ENCODE assay signal across 8 cellular contexts in the genomic region with DNA sequence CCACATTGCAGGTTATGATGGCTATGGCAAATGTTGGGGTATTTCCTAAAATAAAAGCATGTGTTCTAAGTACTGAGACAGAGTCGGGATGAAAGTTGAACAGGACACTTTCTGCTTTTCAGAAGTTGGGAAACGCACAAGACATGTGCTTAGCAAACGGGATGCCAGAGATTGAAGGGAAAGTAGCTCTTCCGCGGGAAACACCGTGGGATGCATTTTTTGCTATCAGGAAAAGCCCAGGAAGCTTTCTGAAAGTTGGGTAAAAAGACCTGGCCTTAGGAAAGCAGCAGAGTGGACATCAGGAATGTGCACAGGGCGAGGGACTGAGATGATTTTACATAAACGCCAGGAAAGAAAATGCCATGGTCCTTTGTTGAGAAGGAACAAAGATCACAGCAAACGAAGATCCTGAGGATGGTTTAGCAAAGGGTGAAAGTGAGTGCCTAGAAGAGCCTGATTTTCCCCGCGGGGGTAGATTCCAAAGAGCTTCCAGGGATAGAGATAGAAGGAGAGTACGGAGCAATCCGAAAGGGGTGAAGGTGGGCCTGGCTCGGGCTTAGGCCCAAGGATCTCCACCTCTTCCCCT. TPM values are rescaled to one million over a fixed set of nuclear protein-coding genes. Genes with fewer than 3 reads are reported as not detected.
DNase-seq lines count a peak whose midpoint lies in the region; ATAC-seq and TF ChIP-seq lines count a peak whose summit lies in the region.

No MANE protein-coding gene starts in this region.

- H3K27ac Mint-ChIP-seq in naive B cell = peak overlapping the region in 1 of 6 donors; percentile 88

- no peak for ATAC-seq in naive B cell (ENCODE audit: low read depth in 2 of 2)
- no peak for ATAC-seq in GM18505 (IDR thresholded peaks at IDR 0.05; ENCODE audit: unreplicated experiment)
- ATAC-seq in GM21390 (IDR thresholded peaks at IDR 0.05; ENCODE audit: unreplicated experiment) = no peak

- DNase-seq in BE2C = no peak
- DNase-seq in KBM-7 = peak; percentile 31
- DNase-seq in colonic mucosa = no peak
- no peak for DNase-seq in naive B cell
- no peak for DNase-seq in retina
- no peak for DNase-seq in GM13976 (ENCODE audit: low spot score)

- H3K27me3 ChIP-seq in BE2C = no peaks in the 10 kb centered on the region
- H3K27me3 ChIP-seq in colonic mucosa = no peaks in the 10 kb centered on the region

- H3K9me3 ChIP-seq in BE2C = no peaks in the 10 kb centered on the region
- no peaks in the 10 kb centered on the region for H3K9me3 ChIP-seq in colonic mucosa

- peaks cover 12 to 14% (median 12%) of the 10 kb centered on the region in 3 donors for H3K27me3 Mint-ChIP-seq in naive B cell

- H3K36me3 ChIP-seq in BE2C (peaks cover 30% of the 10 kb centered on the region), colonic mucosa (no peaks in the 10 kb centered on the region)

- H3K27ac ChIP-seq in colonic mucosa = peak overlapping the region; percentile 37

- TF ChIP-seq POLR2A in GM18505 (IDR thresholded peaks at IDR 0.05; ENCODE audit: borderline replicate concordance, extremely low read depth, insufficient read depth, insufficient read length) = no peak

- H3K9me3 Mint-ChIP-seq in naive B cell = no peaks in the 10 kb centered on the region

- H3K4me1 ChIP-seq in BE2C (no peaks in the 10 kb centered on the region), colonic mucosa (no peaks in the 10 kb centered on the region)

- peaks cover 13 to 18% (median 14%) of the 10 kb centered on the region in 3 donors for H3K4me1 Mint-ChIP-seq in naive B cell

- H3K4me3 ChIP-seq in BE2C (ENCODE audit: low read depth, low read length) = peak overlapping the region; percentile 77
- H3K4me3 ChIP-seq in colonic mucosa = peak overlapping the region; percentile 97

- H3K4me3 Mint-ChIP-seq in naive B cell = peak overlapping the region; percentile 69 to 97 (median 86)

- in situ Hi-C loops in KBM-7 (cut with MboI; ENCODE audit: low pct_unique_long_range_greater_than_20kb, low sequenced_read_pairs) = no loop called here
- in situ Hi-C loops in GM13976 (cut with MboI; ENCODE audit: low sequenced_read_pairs, unreplicated experiment) = no loop called here

- no peak for TF ChIP-seq CTCF in BE2C (IDR thresholded peaks at IDR 0.05; ENCODE audit: low read depth, low read length)
- no peak for TF ChIP-seq CTCF in colonic mucosa (IDR thresholded peaks at IDR 0.05)
- TF ChIP-seq CTCF in GM13976 (IDR thresholded peaks at IDR 0.05; ENCODE audit: borderline replicate concordance, control extremely low read depth, extremely low read depth, insufficient read depth, missing control alignments) = no peak

- peak overlapping the region; percentile 76 to 83 for H3K9ac ChIP-seq in colonic mucosa (ENCODE audit: low read depth in 2 of 2, low read length in 2 of 2)

- intact Hi-C loops in colonic mucosa (cut with DNase I) = no loop called here

- peaks cover 0 to 8% of the 10 kb centered on the region in 2 donors for H3K36me3 Mint-ChIP-seq in naive B cell

RNA-seq across cellular contexts. Expression of gene CDC25A, which starts 1.1 kb away (rescaled TPM):
- polyA plus RNA-seq in BE2C (2012; ENCODE audit: insufficient read depth, insufficient read length, low read depth) = 1.9 TPM
- total RNA-seq in colonic mucosa = 10 to 100 TPM in 1 of 2 donors, 1 to 10 TPM in 1; 5.3 to 23.7 TPM
- not detected for polyA plus RNA-seq in naive B cell (ENCODE audit: low read depth in 6 of 6)

RNA-seq across cellular contexts. Expression of gene CAMP, which starts 36.2 kb away (rescaled TPM):
- polyA plus RNA-seq in BE2C (2012; ENCODE audit: insufficient read depth, insufficient read length, low read depth) = not detected
- not detected for total RNA-seq in colonic mucosa
- 1 to 10 TPM in 1 of 6 donors, not detected in 5; 5.1 TPM for polyA plus RNA-seq in naive B cell (ENCODE audit: low read depth in 6 of 6)

RNA-seq across cellular contexts. Expression of gene ZNF589, which starts 53.8 kb away (rescaled TPM):
- 7.4 TPM for polyA plus RNA-seq in BE2C (2012; ENCODE audit: insufficient read depth, insufficient read length, low read depth)
- total RNA-seq in colonic mucosa = 10 to 100 TPM in 1 of 2 donors, 1 to 10 TPM in 1; 5.2 to 11.2 TPM
- polyA plus RNA-seq in naive B cell (ENCODE audit: low read depth in 6 of 6) = 1 to 10 TPM in 5 of 6 donors, not detected in 1; 2.2 to 7.9 (median 3.2) TPM
